In the genomic region with DNA sequence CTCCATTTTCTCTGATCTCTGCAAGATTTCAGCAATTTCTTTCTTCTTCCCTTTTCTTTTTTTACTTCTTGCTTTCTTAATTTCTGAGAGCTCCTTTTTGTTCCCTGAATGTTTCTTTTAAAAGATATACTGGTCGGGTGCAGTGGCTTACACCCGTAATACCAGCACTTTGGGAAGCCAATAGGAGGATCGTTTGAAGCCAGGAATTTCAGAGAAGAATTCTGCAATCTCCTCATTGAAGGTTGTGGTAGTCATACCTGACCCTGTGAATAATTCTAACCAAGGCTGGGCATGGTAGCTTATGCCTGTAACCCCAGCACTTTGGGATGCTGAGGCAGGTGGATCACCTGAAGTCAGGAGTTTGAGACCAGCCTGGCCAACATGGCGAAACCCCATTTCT, we compare ENCODE assay signal across 25 cellular contexts.
"Had no signal": no experiment of that assay in that cellular context is flagged by ENCODE, and none has a peak within 500 bp of the region (broad histone marks: within the 10 kb centered on the region; RNA-seq: fewer than 3 reads in every experiment).

No MANE protein-coding gene starts in this region.

- DNase-seq: activated B cell treated with CpG ODN at 0.5 μM for 24 hours; activated CD4-positive, alpha-beta T cell treated with anti-CD3 and anti-CD28 coated beads for 48 hours; activated CD4-positive, alpha-beta T cell treated with anti-CD3 and anti-CD28 coated beads, Interleukin-2, amount 50 U/mL, for 1 hour; activated CD4-positive, alpha-beta T cell treated with anti-CD3 and anti-CD28 coated beads, Interleukin-2, amount 50 U/mL, for 48 hours; activated CD8-positive, alpha-beta memory T cell treated with anti-CD3 and anti-CD28 coated beads for 24 hours; activated CD8-positive, alpha-beta T cell treated with anti-CD3 and anti-CD28 coated beads for 36 hours; activated effector memory CD4-positive, alpha-beta T cell treated with Interleukin-2 at 50 U/mL for 16 hours; activated gamma-delta T cell treated with Interleukin-2 at 50 U/mL for 16 hours; activated naive CD4-positive, alpha-beta T cell treated with anti-CD3 and anti-CD28 coated beads, Interleukin-2, amount 50 U/mL, for 16 hours; activated naive CD4-positive, alpha-beta T cell treated with Interleukin-2 at 50 U/mL for 16 hours; activated T-cell treated with anti-CD3 and anti-CD28 coated beads, Interleukin-2, amount 50 U/mL, for 4 hours; amniotic stem cell; anterior cingulate cortex; brain microvascular endothelial cell; dorsolateral prefrontal cortex; effector memory CD4-positive, alpha-beta T cell; endodermal cell; foreskin fibroblast; head of caudate nucleus; T1000; WERI-Rb-1 had no signal

- H3K27me3 ChIP-seq: brain microvascular endothelial cell, dorsolateral prefrontal cortex had no signal

- H3K27ac ChIP-seq: brain microvascular endothelial cell, coronary artery, dorsolateral prefrontal cortex, WERI-Rb-1 had no signal

- H3K4me3 ChIP-seq: coronary artery, dorsolateral prefrontal cortex had no signal

- ATAC-seq: activated CD4-positive, CD25-positive, alpha-beta regulatory T cell treated with anti-CD3 and anti-CD28 coated beads, Interleukin-2, amount 50 U/mL, for 24 hours; activated CD8-positive, alpha-beta T cell treated with anti-CD3 and anti-CD28 coated beads for 36 hours; activated T-cell treated with anti-CD3 and anti-CD28 coated beads, Interleukin-2, amount 50 U/mL, for 4 hours; activated T-helper 17 cell treated with anti-CD3 and anti-CD28 coated beads, Interleukin-2, amount 50 U/mL, for 72 hours; esophagus mucosa had no signal

- H3K36me3 ChIP-seq: brain microvascular endothelial cell, WERI-Rb-1 had no signal
